In the genomic region with DNA sequence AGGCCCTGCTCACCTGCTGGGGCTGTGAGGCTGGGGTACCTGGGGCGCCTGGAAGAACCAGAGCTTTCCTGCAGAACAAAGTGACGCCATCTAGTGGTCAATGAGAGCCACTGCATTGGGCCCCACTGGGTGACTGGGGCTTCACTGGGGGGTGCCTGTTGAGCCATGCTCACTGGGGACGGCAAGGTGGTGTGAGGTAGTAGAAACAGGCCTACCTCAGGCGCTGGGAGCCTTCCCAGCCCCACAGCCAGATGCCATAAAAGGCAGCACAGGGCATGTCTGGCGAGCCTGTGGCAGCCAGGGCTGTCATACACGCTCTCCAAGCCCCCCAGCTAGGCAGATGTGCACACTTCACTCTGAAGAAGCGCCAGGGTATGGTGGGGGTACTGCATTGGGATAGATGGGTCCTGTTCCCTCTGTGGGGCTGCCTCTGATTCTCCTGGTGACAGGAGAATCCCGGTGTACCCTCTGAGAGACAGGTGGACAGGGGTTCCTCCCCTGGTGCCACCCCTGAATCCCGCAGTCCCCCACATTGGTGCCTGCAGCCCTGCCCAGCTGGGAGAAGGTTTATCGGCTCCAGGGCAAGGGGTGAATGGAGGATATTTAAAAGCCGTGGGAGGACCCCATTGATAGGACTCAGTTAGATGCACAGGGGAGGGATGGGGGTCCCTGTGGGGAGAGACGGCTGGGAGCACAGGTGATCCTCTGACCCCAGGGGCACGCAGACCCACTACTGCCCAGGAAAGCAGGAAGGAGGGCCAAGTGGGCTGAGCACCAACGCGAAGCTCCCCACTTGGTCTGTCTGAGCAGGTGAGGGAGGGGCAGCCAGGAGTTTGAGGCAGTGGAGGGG, we compare ENCODE assay signal across 9 cellular contexts.
DNase-seq lines count a peak whose midpoint lies in the region; ATAC-seq and TF ChIP-seq lines count a peak whose summit lies in the region.
"Had no signal": no experiment of that assay in that cellular context is flagged by ENCODE, and none has a peak within 500 bp of the region (broad histone marks: within the 10 kb centered on the region; RNA-seq: fewer than 3 reads in every experiment).

No MANE protein-coding gene starts in this region.

- peak; percentile 41 for DNase-seq in ELR (ENCODE audit: low read depth)
- DNase-seq in Kasumi-1 (lab: John Stamatoyannopoulos, UW): peak; percentile 40 to 53
- DNase-seq in activated T-cell treated with anti-CD3 and anti-CD28 coated beads for 1 hour (ENCODE audit: low read depth): peak; percentile 18
- no peak for DNase-seq in fibroblast of the aortic adventitia (ENCODE audit: low read depth)
- DNase-seq in stimulated activated CD4-positive, alpha-beta T cell treated with anti-CD3 and anti-CD28 coated beads, Interleukin-1b, Interleukin-23, amount 100 ng/mL, for 24 hours (ENCODE audit: low read depth in 4 of 4, low spot score in 1 of 4): peak in 3 of 4 experiments; percentile 23 to 35 (median 24)
- DNase-seq in DMS153 (lab: John Stamatoyannopoulos, UW): no peak
- no peak for DNase-seq in 8988T

- no peak overlapping the region for H3K4me3 ChIP-seq in fibroblast of the aortic adventitia (ENCODE audit: low read depth, low read length)
- H3K4me3 ChIP-seq: skin epidermis had no signal

- peak; percentile 73 for TF ChIP-seq CTCF in fibroblast of the aortic adventitia (IDR thresholded peaks at IDR 0.05; ENCODE audit: insufficient read depth, low read length)

- no peak for ATAC-seq in GM21526 (IDR thresholded peaks at IDR 0.05; ENCODE audit: low FRiP score, unreplicated experiment)

Comparison
In these comparisons a context has a peak if more than half of its experiments do, and no peak if none do; other contexts are left out.
1. DNase-seq: peak in ELR (single experiment), Kasumi-1 (2 of 2), activated T-cell treated with anti-CD3 and anti-CD28 coated beads for 1 hour (single experiment) and stimulated activated CD4-positive, alpha-beta T cell treated with anti-CD3 and anti-CD28 coated beads, Interleukin-1b, Interleukin-23, amount 100 ng/mL, for 24 hours (3 of 4); none in fibroblast of the aortic adventitia (single experiment), DMS153 (single experiment) and 8988T (single experiment).